In genomic region chr12:111174283-111175108, GRCh38 we compare ENCODE assay signal across 1 cellular context.
TF ChIP-seq lines count a peak whose summit lies in the region.

No MANE protein-coding gene starts in this region.

TF ChIP-seq in SK-N-SH, 30 proteins besides CTCF, POLR2A, EP300 and RAD21 (continued from another document):
- no peak for TF ChIP-seq USF1 (IDR thresholded peaks at IDR 0.05; ENCODE audit: borderline replicate concordance, low read depth)
- TF ChIP-seq RCOR1 (IDR thresholded peaks at IDR 0.05; ENCODE audit: low read length): peak; percentile 39; the same call in 1 of the 2 replicates
- TF ChIP-seq IRF3 (IDR thresholded peaks at IDR 0.05; ENCODE audit: low read depth, low read length): no peak
- no peak for TF ChIP-seq TEAD4 (IDR thresholded peaks at IDR 0.05; ENCODE audit: borderline replicate concordance, insufficient read depth)
- no peak for TF ChIP-seq USF2 (IDR thresholded peaks at IDR 0.05; ENCODE audit: borderline replicate concordance, low read depth, low read length)
- no peak for TF ChIP-seq MEF2A (IDR thresholded peaks at IDR 0.05; ENCODE audit: borderline replicate concordance, low read depth)
- TF ChIP-seq JUND (IDR thresholded peaks at IDR 0.05): no peak
- no peak for TF ChIP-seq PBX3 (IDR thresholded peaks at IDR 0.05)
- TF ChIP-seq MXI1 (IDR thresholded peaks at IDR 0.05; ENCODE audit: low read depth, low read length): no peak
